In the genomic region with DNA sequence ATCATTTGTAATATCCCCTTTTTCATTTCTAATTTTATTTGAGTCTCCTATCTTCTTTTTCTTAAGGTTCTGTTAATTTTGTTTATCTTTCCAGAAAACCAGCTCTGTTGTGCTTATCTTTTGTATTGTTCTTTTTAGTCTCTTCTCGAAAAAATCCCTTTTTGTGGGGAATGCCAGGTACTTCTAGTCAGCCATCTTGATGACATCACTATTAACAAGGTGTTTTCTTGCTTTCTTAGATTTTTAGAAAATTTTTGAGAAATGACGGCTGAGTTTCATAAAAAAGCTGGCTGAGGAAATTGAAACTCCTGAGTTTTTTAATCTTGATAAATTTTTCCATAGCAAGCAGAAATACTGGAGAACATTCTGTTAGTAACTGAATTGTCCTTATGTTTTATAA, we compare ENCODE assay signal across 25 cellular contexts. TPM values are rescaled to one million over a fixed set of nuclear protein-coding genes. Genes with fewer than 3 reads are reported as not detected.
DNase-seq lines count a peak whose midpoint lies in the region; ATAC-seq, FAIRE-seq and TF ChIP-seq lines count a peak whose summit lies in the region.
"Had no signal": no experiment of that assay in that cellular context is flagged by ENCODE, and none has a peak within 500 bp of the region (broad histone marks: within the 10 kb centered on the region; RNA-seq: fewer than 3 reads in every experiment).

No MANE protein-coding gene starts in this region.

- no peak for TF ChIP-seq RAD21 in GM12878 (IDR thresholded peaks at IDR 0.05; ENCODE audit: insufficient read depth, low read depth, low read length)

- no peaks in the 10 kb centered on the region for H3K27me3 ChIP-seq in GM12878 (replicated peaks in 1 of 2; ENCODE audit: control insufficient read depth in 2 of 2, insufficient read depth in 2 of 2, low read length in 1 of 2)
- H3K27me3 ChIP-seq in tibial artery: no peaks in the 10 kb centered on the region
- H3K27me3 ChIP-seq: BE2C, BLaER1 had no signal

- intact Hi-C loops in GM12878 (cut with micrococcal nuclease; ENCODE audit: unreplicated experiment) (no loop called here), tibial artery (cut with DNase I; ENCODE audit: low total_unique reads) (no loop called here)

- ATAC-seq in GM12878 (no peak), GM21367 (IDR thresholded peaks at IDR 0.05; ENCODE audit: unreplicated experiment) (no peak)

- RAD21 ChIA-PET in GM12878 (lab: Charles Lee; ENCODE audit: unreplicated experiment): interaction anchor here (0.7 to 2.6 kb wide), 8 partner anchors 10 to 401 kb away, joined by 3 to 12 read pairs (median 4); a partner anchor contains a TSS

- CTCF ChIA-PET in GM12878 (lab: Yijun Ruan, JAX): interaction anchor here (0.7 to 1.4 kb wide), 5 partner anchors 9 to 605 kb away, joined by 3 to 5 read pairs (median 3); no protein-coding TSS in a partner anchor

- H3K36me3 ChIP-seq in GM12878 (ENCODE audit: control insufficient read depth in 2 of 2, insufficient read depth in 2 of 2, low read length in 1 of 2): no peaks in the 10 kb centered on the region
- H3K36me3 ChIP-seq in tibial artery: no peaks in the 10 kb centered on the region
- H3K36me3 ChIP-seq: BE2C, BLaER1 had no signal

- TF ChIP-seq CTCF in GM12878 (IDR thresholded peaks at IDR 0.05 in 2 of 3, conservative IDR thresholded peaks at IDR 0.05 in 1 of 3; ENCODE audit: control insufficient read depth in 2 of 3, extremely low read depth in 1 of 3, insufficient read depth in 1 of 3, low read depth in 3 of 3, low read length in 3 of 3) (no peak), tibial artery (IDR thresholded peaks at IDR 0.05) (no peak)

- H4K20me1 ChIP-seq in GM12878 (ENCODE audit: control insufficient read depth, insufficient read depth): no peaks in the 10 kb centered on the region
- H4K20me1 ChIP-seq: BLaER1 had no signal

- no peak for TF ChIP-seq EP300 in GM12878 (IDR thresholded peaks at IDR 0.05; ENCODE audit: borderline replicate concordance in 1 of 2, control insufficient read depth in 1 of 2, low read depth in 2 of 2, low read length in 2 of 2)

- FAIRE-seq in GM12878 (lab: Jason Lieb, UNC) (no peak), islet of Langerhans (lab: Jason Lieb, UNC) (peak; percentile 17)
- FAIRE-seq: A204.1, GM12891 had no signal

- H3K4me1 ChIP-seq in GM12878 (ENCODE audit: control insufficient read depth, insufficient read depth, low read length) (no peaks in the 10 kb centered on the region), tibial artery (peaks cover 0 to 59% (median 18%) of the 10 kb centered on the region in 4 donors)
- H3K4me1 ChIP-seq: BE2C, BLaER1 had no signal

- WGBS in GM12878 (ENCODE audit: insufficient coverage, insufficient replicate concordance, low lambda C conversion rate, missing lambda C conversion rate): 24% methylated on average over 2 of the region's 2 CpGs

- H2AFZ ChIP-seq in GM12878 (ENCODE audit: control insufficient read depth, low read depth, low read length): no peak overlapping the region

- H3K9me3 ChIP-seq in GM12878 (replicated peaks; ENCODE audit: control insufficient read depth, insufficient read depth, low read length): no peaks in the 10 kb centered on the region
- no peaks in the 10 kb centered on the region for H3K9me3 ChIP-seq in tibial artery
- H3K9me3 ChIP-seq: BE2C had no signal

- POLR2A ChIA-PET in GM12878 (lab: Charles Lee): interaction anchor here (0.8 to 2.5 kb wide), 3 partner anchors 10 to 25 kb away, joined by 3 to 27 read pairs (median 3); a partner anchor contains a TSS

- DNase-seq in GM12878 (ENCODE audit: low read depth, low spot score): no peak
- no peak for DNase-seq in tibial artery
- DNase-seq in NCI-H187 (lab: John Stamatoyannopoulos, UW): no peak
- DNase-seq: 8988T; ACHN; BE2C; C1 segment of cervical spinal cord; CD4-positive, alpha-beta memory T cell; CD4-positive, CD25-positive, alpha-beta regulatory T cell; CD8-positive, alpha-beta memory T cell; COR-L47; DMS 273 treated with DMSO at 0.1 percent for 48 hours; DMS153; DMS53; DMS79; DND-41; EL; GDM1 had no signal

- H3K4me2 ChIP-seq in GM12878 (ENCODE audit: control insufficient read depth, insufficient read depth): no peak overlapping the region
- H3K4me2 ChIP-seq: BLaER1 had no signal

- no peak overlapping the region for H3K4me3 ChIP-seq in GM12878
- H3K4me3 ChIP-seq in tibial artery: no peak overlapping the region
- H3K4me3 ChIP-seq: BLaER1 had no signal

- no peak overlapping the region for H3K9ac ChIP-seq in GM12878 (ENCODE audit: control insufficient read depth, insufficient read depth, low read length)
- H3K9ac ChIP-seq: BLaER1 had no signal

- in situ Hi-C loops in GM12878 (cut with MboI): loop anchor here (25.0 kb wide), 1 partner anchor 886 kb away; no protein-coding TSS in a partner anchor

- H3K27ac ChIP-seq in GM12878 (ENCODE audit: control insufficient read depth, insufficient read depth) (no peak overlapping the region), tibial artery (peak overlapping the region; percentile 37 to 54)
- H3K27ac ChIP-seq: BLaER1 had no signal

- BruUV-seq in GM12878 (replicated peaks; lab: Mats Ljungman, UMichigan): no TSS peak

- H3K79me2 ChIP-seq in GM12878 (ENCODE audit: control insufficient read depth, insufficient read depth, low read length): no peaks in the 10 kb centered on the region

- SMC1A ChIA-PET in GM12878 (lab: Charles Lee; ENCODE audit: uncharacterized antibody, unreplicated experiment): interaction anchor here (1.1 to 3.0 kb wide), 6 partner anchors 9 to 29 kb away, joined by 3 to 20 read pairs (median 5); no protein-coding TSS in a partner anchor

- TF ChIP-seq POLR2A in GM12878 (IDR thresholded peaks at IDR 0.05; ENCODE audit: low read depth, low read length): no peak

TF ChIP-seq in GM12878, 131 proteins besides CTCF, POLR2A, EP300 and RAD21:
- TF ChIP-seq, protein P1, sequence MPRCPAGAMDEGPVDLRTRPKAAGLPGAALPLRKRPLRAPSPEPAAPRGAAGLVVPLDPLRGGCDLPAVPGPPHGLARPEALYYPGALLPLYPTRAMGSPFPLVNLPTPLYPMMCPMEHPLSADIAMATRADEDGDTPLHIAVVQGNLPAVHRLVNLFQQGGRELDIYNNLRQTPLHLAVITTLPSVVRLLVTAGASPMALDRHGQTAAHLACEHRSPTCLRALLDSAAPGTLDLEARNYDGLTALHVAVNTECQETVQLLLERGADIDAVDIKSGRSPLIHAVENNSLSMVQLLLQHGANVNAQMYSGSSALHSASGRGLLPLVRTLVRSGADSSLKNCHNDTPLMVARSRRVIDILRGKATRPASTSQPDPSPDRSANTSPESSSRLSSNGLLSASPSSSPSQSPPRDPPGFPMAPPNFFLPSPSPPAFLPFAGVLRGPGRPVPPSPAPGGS (IDR thresholded peaks at IDR 0.05; ENCODE audit: borderline replicate concordance, insufficient read depth, low read depth, low read length, poor library complexity, severe bottlenecking): no peak
- TF ChIP-seq ATF7 (IDR thresholded peaks at IDR 0.05; ENCODE audit: low read depth): peak; percentile 94
- TF ChIP-seq BMI1 (IDR thresholded peaks at IDR 0.05; ENCODE audit: borderline replicate concordance): no peak
- 0 out of 2 replicates have a peak, but pooled peaks have one; percentile 31 for TF ChIP-seq NBN (IDR thresholded peaks at IDR 0.05)
TF ChIP-seq in GM12878: peak in this region for 2.

RNA-seq across cellular contexts. Expression of a gene that starts 10.7 kb away (rescaled TPM):
- 69.8 and 71.3 TPM in 2 replicates for total RNA-seq in GM12878 (2013; cell fraction: nucleolus; rRNA removed)
- total RNA-seq in GM12878 (2014; rRNA removed) (0.87 and 1.2 TPM in 2 replicates), GM12878 (2014; rRNA removed; fragmentation: Illumina TruSeq; extraction: Trizol) (1.1 and 1.5 TPM in 2 replicates), GM12878 (2021) (0.69 and 0.90 TPM in 2 replicates)
- not detected for polyA plus RNA-seq in GM12878 (2011; ENCODE audit: low read depth)
- polyA plus RNA-seq in GM12878 (2011; rRNA removed) (0.75 and 0.88 TPM in 2 replicates), GM12878 (2014; fragmentation: Illumina TruSeq; extraction: Trizol) (0.87 and 0.94 TPM in 2 replicates), GM12878 (2014; fragmentation: Nextera tagmentation; extraction: Ambion mirVana) (under 1 TPM; 0.16 to 0.20 TPM), GM12878 (2014; rRNA removed) (0.15 and 0.72 TPM in 2 replicates), GM12878 (2016; fragmentation: Nextera tagmentation; extraction: Ambion mirVana) (under 1 TPM; 0.24 to 0.48 TPM)
- 0.25 and 0.39 TPM in 2 replicates for polyA plus RNA-seq in GM12878 (2011; cell fraction: cytosol; rRNA removed)
- 0.51 and 0.75 TPM in 2 replicates for polyA plus RNA-seq in GM12878 (2011; cell fraction: nucleus; rRNA removed)
- 0.06 TPM in 1 of 2 replicates, not detected in the other for polyA plus RNA-seq in GM12878 (2012)
- polyA minus RNA-seq in GM12878 (2011; rRNA and poly(A)+ RNA removed): 1.0 and 1.4 TPM in 2 replicates
- 0.27 and 0.83 TPM in 2 replicates for polyA minus RNA-seq in GM12878 (2011; cell fraction: cytosol; rRNA and poly(A)+ RNA removed)
- polyA minus RNA-seq in GM12878 (2011; cell fraction: nucleus; rRNA and poly(A)+ RNA removed): 1.8 and 2.4 TPM in 2 replicates
- total RNA-seq: CD4-positive, alpha-beta memory T cell; CD4-positive, CD25-positive, alpha-beta regulatory T cell; CD8-positive, alpha-beta memory T cell; G401 had no signal
- polyA plus RNA-seq: CD14-positive monocyte; CD4-positive, alpha-beta memory T cell; CD4-positive, CD25-positive, alpha-beta regulatory T cell; CD8-positive, alpha-beta memory T cell had no signal
